ENCODE assay signal across 1 cellular context in genomic region chr2:86335865-86336321, GRCh38.
TF ChIP-seq lines count a peak whose summit lies in the region.

No MANE protein-coding gene starts in this region.

TF ChIP-seq in HepG2, 621 proteins besides CTCF, POLR2A, EP300 and RAD21 (continued from another document):
- no peak for TF ChIP-seq ZNF691 (CRISPR knock-in tag; IDR thresholded peaks at IDR 0.05; ENCODE audit: borderline replicate concordance, low read depth)
- TF ChIP-seq RAD51 (IDR thresholded peaks at IDR 0.05; ENCODE audit: borderline replicate concordance), result peak; percentile 61; the same call in 1 of the 2 replicates
- TF ChIP-seq NFRKB (IDR thresholded peaks at IDR 0.05), result no peak
